ENCODE assay signal across 22 cellular contexts in the genomic region with DNA sequence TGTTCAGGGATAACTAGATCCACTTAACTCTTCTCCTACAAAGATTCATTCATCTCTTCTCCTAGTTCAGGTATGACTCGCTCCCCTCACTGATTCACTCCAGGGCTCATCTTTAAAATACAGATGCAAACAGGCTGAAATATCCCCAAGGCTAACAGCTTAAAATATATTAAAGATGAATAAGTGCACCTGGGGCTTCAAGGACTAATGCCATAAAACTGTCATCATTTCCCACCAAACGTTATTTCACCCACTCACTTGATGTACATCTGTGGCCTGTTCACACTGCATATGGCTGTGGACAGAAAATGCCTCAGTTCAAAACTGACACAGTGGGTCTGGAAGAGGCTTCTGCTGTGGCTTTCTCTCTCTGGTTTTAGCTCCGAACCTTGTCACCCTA.
DNase-seq lines count a peak whose midpoint lies in the region; ATAC-seq, FAIRE-seq and TF ChIP-seq lines count a peak whose summit lies in the region.
"Had no signal": no experiment of that assay in that cellular context is flagged by ENCODE, and none has a peak within 500 bp of the region (broad histone marks: within the 10 kb centered on the region; RNA-seq: fewer than 3 reads in every experiment).

No MANE protein-coding gene starts in this region.

- ATAC-seq in GM21529 (IDR thresholded peaks at IDR 0.05; ENCODE audit: unreplicated experiment) (peak; percentile 25), HG03378 (IDR thresholded peaks at IDR 0.05; ENCODE audit: unreplicated experiment) (peak; percentile 20), GM21717 (IDR thresholded peaks at IDR 0.05; ENCODE audit: unreplicated experiment) (no peak)
- peak; percentile 24 for ATAC-seq in stimulated activated effector memory CD8-positive, alpha-beta T cell treated with anti-CD3 and anti-CD28 coated beads, Interleukin-12 subunit alpha, Interleukin-12 subunit beta, amount 100 ng/mL, for 72 hours
- ATAC-seq: heart left ventricle, T-cell had no signal

- no peaks in the 10 kb centered on the region for H3K36me3 ChIP-seq in ascending aorta
- H3K36me3 ChIP-seq: heart left ventricle, Peyer's patch, right atrium auricular region, thyroid gland had no signal

- intact Hi-C loops in ascending aorta (cut with DNase I): loop anchor here (5.0 kb wide), 1 partner anchor 61 kb away; no protein-coding TSS in a partner anchor

- FAIRE-seq in frontal cortex (lab: Jason Lieb, UNC): no peak
- FAIRE-seq: kidney had no signal

- peaks cover 7% of the 10 kb centered on the region for H3K9me3 Mint-ChIP-seq in stimulated activated effector memory CD8-positive, alpha-beta T cell treated with anti-CD3 and anti-CD28 coated beads, Interleukin-12 subunit alpha, Interleukin-12 subunit beta, amount 100 ng/mL, for 72 hours
- peaks cover 3% of the 10 kb centered on the region for H3K9me3 Mint-ChIP-seq in chondrocyte (ENCODE audit: low read depth)

- DNase-seq in ascending aorta (ENCODE audit: low spot score in 2 of 2) (no peak), NCI-H510A treated with DMSO at 0.1 percent for 48 hours (lab: John Stamatoyannopoulos, UW) (no peak), frontal cortex (ENCODE audit: low spot score in 2 of 2) (no peak), chondrocyte (ENCODE audit: low spot score) (no peak)
- no peak for DNase-seq in stimulated activated effector memory CD8-positive, alpha-beta T cell treated with anti-CD3 and anti-CD28 coated beads, Interleukin-12 subunit alpha, Interleukin-12 subunit beta, amount 100 ng/mL, for 72 hours (ENCODE audit: low spot score in 2 of 2)
- DNase-seq: activated CD8-positive, alpha-beta memory T cell treated with anti-CD3 and anti-CD28 coated beads for 24 hours; activated effector memory CD4-positive, alpha-beta T cell treated with Interleukin-2 at 50 U/mL for 16 hours; CD4-positive, CD25-positive, alpha-beta regulatory T cell; heart left ventricle; kidney; midbrain; NCI-H2081 treated with DMSO at 0.1 percent for 48 hours; NCI-H69; Peyer's patch; stimulated activated CD4-positive, alpha-beta T cell treated with anti-CD3 and anti-CD28 coated beads, Interleukin-2, amount 100 ng/mL, for 48 hours; T-cell; thyroid gland had no signal

- no peak overlapping the region for H3K4me3 Mint-ChIP-seq in stimulated activated effector memory CD8-positive, alpha-beta T cell treated with anti-CD3 and anti-CD28 coated beads, Interleukin-12 subunit alpha, Interleukin-12 subunit beta, amount 100 ng/mL, for 72 hours
- H3K4me3 Mint-ChIP-seq in chondrocyte (ENCODE audit: unreplicated experiment): no peak overlapping the region
- H3K4me3 Mint-ChIP-seq: CD4-positive, CD25-positive, alpha-beta regulatory T cell; dendritic cell treated with granulocyte-macrophage colony-stimulating factor and Interleukin-4, amounts not matched to agents 40 ng/mL and 50 ng/mL, for 4 days; T-cell had no signal

- no peaks in the 10 kb centered on the region for H3K27me3 ChIP-seq in ascending aorta
- H3K27me3 ChIP-seq: heart left ventricle, Peyer's patch, right atrium auricular region, thyroid gland had no signal

- no peaks in the 10 kb centered on the region for H3K4me1 Mint-ChIP-seq in stimulated activated effector memory CD8-positive, alpha-beta T cell treated with anti-CD3 and anti-CD28 coated beads, Interleukin-12 subunit alpha, Interleukin-12 subunit beta, amount 100 ng/mL, for 72 hours
- peaks cover 24% of the 10 kb centered on the region for H3K4me1 Mint-ChIP-seq in chondrocyte (ENCODE audit: low read depth)
- H3K4me1 Mint-ChIP-seq: CD4-positive, CD25-positive, alpha-beta regulatory T cell; T-cell had no signal

- H3K4me1 ChIP-seq in ascending aorta: peaks cover 7 to 36% of the 10 kb centered on the region in 2 donors
- H3K4me1 ChIP-seq: heart left ventricle, Peyer's patch, right atrium auricular region, thyroid gland had no signal

- no peaks in the 10 kb centered on the region for H3K9me3 ChIP-seq in ascending aorta
- H3K9me3 ChIP-seq: Peyer's patch, right atrium auricular region, thyroid gland had no signal

- H3K4me3 ChIP-seq in ascending aorta: no peak overlapping the region
- H3K4me3 ChIP-seq: heart left ventricle, Peyer's patch, right atrium auricular region, thyroid gland had no signal

- H3K36me3 Mint-ChIP-seq in stimulated activated effector memory CD8-positive, alpha-beta T cell treated with anti-CD3 and anti-CD28 coated beads, Interleukin-12 subunit alpha, Interleukin-12 subunit beta, amount 100 ng/mL, for 72 hours: no peaks in the 10 kb centered on the region
- no peaks in the 10 kb centered on the region for H3K36me3 Mint-ChIP-seq in chondrocyte (ENCODE audit: low read depth)
- H3K36me3 Mint-ChIP-seq: CD4-positive, CD25-positive, alpha-beta regulatory T cell; T-cell had no signal

- no peak overlapping the region for H3K27ac Mint-ChIP-seq in stimulated activated effector memory CD8-positive, alpha-beta T cell treated with anti-CD3 and anti-CD28 coated beads, Interleukin-12 subunit alpha, Interleukin-12 subunit beta, amount 100 ng/mL, for 72 hours
- H3K27ac Mint-ChIP-seq in chondrocyte (ENCODE audit: unreplicated experiment): no peak overlapping the region
- H3K27ac Mint-ChIP-seq: CD4-positive, CD25-positive, alpha-beta regulatory T cell; dendritic cell treated with granulocyte-macrophage colony-stimulating factor and Interleukin-4, amounts not matched to agents 40 ng/mL and 50 ng/mL, for 4 days; T-cell had no signal

- H3K27ac ChIP-seq in ascending aorta: peak overlapping the region; percentile 32 to 74
- H3K27ac ChIP-seq: heart left ventricle, Peyer's patch, right atrium auricular region, thyroid gland had no signal

- no peak for TF ChIP-seq CTCF in ascending aorta (IDR thresholded peaks at IDR 0.05)
- TF ChIP-seq CTCF in chondrocyte (IDR thresholded peaks at IDR 0.05): no peak

- H3K27me3 Mint-ChIP-seq in chondrocyte (ENCODE audit: low read depth): no peaks in the 10 kb centered on the region
- H3K27me3 Mint-ChIP-seq: CD4-positive, CD25-positive, alpha-beta regulatory T cell; dendritic cell treated with granulocyte-macrophage colony-stimulating factor and Interleukin-4, amounts not matched to agents 40 ng/mL and 50 ng/mL, for 4 days; T-cell had no signal
